Comparison of ENCODE assay signal across 8 cellular contexts in genomic region chr11:122748968-122749687, GRCh38.
DNase-seq lines count a peak whose midpoint lies in the region; ATAC-seq and TF ChIP-seq lines count a peak whose summit lies in the region.

No MANE protein-coding gene starts in this region.

- TF ChIP-seq CTCF in foreskin keratinocyte (conservative IDR thresholded peaks at IDR 0.05), result no peak

- H3K36me3 Mint-ChIP-seq in activated CD4-positive, alpha-beta memory T cell treated with anti-CD3 and anti-CD28 coated beads for 36 hours, result no peaks in the 10 kb centered on the region

- H3K9me3 Mint-ChIP-seq in activated CD4-positive, alpha-beta memory T cell treated with anti-CD3 and anti-CD28 coated beads for 36 hours, result no peaks in the 10 kb centered on the region

- H3K79me1 ChIP-seq in mesendoderm (ENCODE audit: low read length), result peaks cover 2% of the 10 kb centered on the region

- H3K56ac ChIP-seq in mesendoderm (ENCODE audit: low read length), result no peak overlapping the region

- H3K4ac ChIP-seq in mesendoderm (ENCODE audit: low read depth, low read length), result no peak overlapping the region

- no peak overlapping the region for H3K23ac ChIP-seq in mesendoderm (ENCODE audit: low read length)

- H3K36me3 ChIP-seq in KOPT-K1 (ENCODE audit: insufficient read depth, low read length) (peaks cover 19% of the 10 kb centered on the region; the same call in 1 of the 2 replicates), mesendoderm (ENCODE audit: control insufficient read depth, insufficient read depth, low read length) (no peaks in the 10 kb centered on the region)

- peak; percentile 87 for DNase-seq in GF-D8 (lab: John Stamatoyannopoulos, UW)
- DNase-seq in activated CD4-positive, alpha-beta memory T cell treated with anti-CD3 and anti-CD28 coated beads for 36 hours, result peak; percentile 83
- DNase-seq in foreskin keratinocyte, result peak; percentile 83 to 92
- peak; percentile 73 for DNase-seq in stimulated activated CD4-positive, alpha-beta T cell treated with anti-CD3 and anti-CD28 coated beads, Interleukin-15, amount 100 ng/mL, for 24 hours
- DNase-seq in mesendoderm, result no peak
- DNase-seq in NCI-H2107 (lab: John Stamatoyannopoulos, UW), result no peak

- no peak overlapping the region for H4K8ac ChIP-seq in mesendoderm (ENCODE audit: low read depth, low read length)

- peaks cover 33% of the 10 kb centered on the region for H3K4me1 Mint-ChIP-seq in activated CD4-positive, alpha-beta memory T cell treated with anti-CD3 and anti-CD28 coated beads for 36 hours (ENCODE audit: low read depth)

- no CpG with 5 or more reads among the region's 6 CpGs for WGBS in mesendoderm (ENCODE audit: extremely low coverage, insufficient coverage, low lambda C conversion rate)

- no peak overlapping the region for H3K4me3 Mint-ChIP-seq in activated CD4-positive, alpha-beta memory T cell treated with anti-CD3 and anti-CD28 coated beads for 36 hours

- no peak overlapping the region for H2BK15ac ChIP-seq in mesendoderm (replicated peaks; ENCODE audit: low read depth)

- H3K4me1 ChIP-seq in foreskin keratinocyte (peaks cover 10% of the 10 kb centered on the region), mesendoderm (ENCODE audit: control insufficient read depth, low read depth, low read length) (no peaks in the 10 kb centered on the region)

- no peak overlapping the region for H2AK5ac ChIP-seq in mesendoderm (ENCODE audit: low read length)

- H2BK5ac ChIP-seq in mesendoderm (ENCODE audit: low read length), result no peak overlapping the region

- H3K27me3 ChIP-seq in foreskin keratinocyte, result no peaks in the 10 kb centered on the region
- no peaks in the 10 kb centered on the region for H3K27me3 ChIP-seq in mesendoderm (ENCODE audit: insufficient read depth, low read length, poor library complexity)

- no peak overlapping the region for H3K27ac Mint-ChIP-seq in activated CD4-positive, alpha-beta memory T cell treated with anti-CD3 and anti-CD28 coated beads for 36 hours

- no peaks in the 10 kb centered on the region for H3K27me3 Mint-ChIP-seq in activated CD4-positive, alpha-beta memory T cell treated with anti-CD3 and anti-CD28 coated beads for 36 hours

- ATAC-seq in GM21717 (IDR thresholded peaks at IDR 0.05; ENCODE audit: unreplicated experiment) (peak; percentile 86), foreskin keratinocyte (peak; percentile 98)

- H3K79me2 ChIP-seq in mesendoderm (ENCODE audit: control insufficient read depth, insufficient read depth, low read length), result no peaks in the 10 kb centered on the region

- H2BK120ac ChIP-seq in mesendoderm (ENCODE audit: low read depth, low read length), result no peak overlapping the region

- peak overlapping the region; percentile 99 for H3K27ac ChIP-seq in KOPT-K1 (ENCODE audit: low read depth, low read length, poor library complexity, severe bottlenecking)
- H3K27ac ChIP-seq in foreskin keratinocyte, result no peak overlapping the region
- H3K27ac ChIP-seq in mesendoderm (ENCODE audit: low read depth, low read length), result no peak overlapping the region

- H3K9ac ChIP-seq in mesendoderm (ENCODE audit: low read length), result no peak overlapping the region

- no peak overlapping the region for H3K4me3 ChIP-seq in mesendoderm (ENCODE audit: low read length)

- POLR2A ChIA-PET in activated CD4-positive, alpha-beta memory T cell treated with anti-CD3 and anti-CD28 coated beads for 36 hours (lab: Charles Lee), result interaction anchor here (0.7 to 1.3 kb wide), 4 partner anchors 22 to 103 kb away, joined by 3 to 5 read pairs (median 4); no protein-coding TSS in a partner anchor

- H3K9me3 ChIP-seq in KOPT-K1 (ENCODE audit: insufficient read depth, low read length, poor library complexity, severe bottlenecking), result no peaks in the 10 kb centered on the region

- intact Hi-C loops in activated CD4-positive, alpha-beta memory T cell treated with anti-CD3 and anti-CD28 coated beads for 36 hours (cut with micrococcal nuclease), result loop anchor here (1.0 to 5.0 kb wide), 3 partner anchors 94 to 703 kb away; partner anchors contain the start of genes HSPA8 and UBASH3B

- CTCF ChIA-PET in activated CD4-positive, alpha-beta memory T cell treated with anti-CD3 and anti-CD28 coated beads for 36 hours (lab: Charles Lee), result interaction anchor here (0.7 to 14.3 kb wide), 7 partner anchors 31 to 169 kb away, joined by 3 to 136 read pairs (median 5); partner anchors contain the start of gene UBASH3B

- no peak overlapping the region for H3K18ac ChIP-seq in mesendoderm (ENCODE audit: low read length)

- H3K4me2 ChIP-seq in mesendoderm (ENCODE audit: low read length), result no peak overlapping the region

- H4K5ac ChIP-seq in mesendoderm (ENCODE audit: low read length), result no peak overlapping the region

Comparison
In these comparisons a context has a peak if more than half of its experiments do, and no peak if none do; other contexts are left out.
1. DNase-seq: peak in GF-D8 (single experiment), activated CD4-positive, alpha-beta memory T cell treated with anti-CD3 and anti-CD28 coated beads for 36 hours (single experiment), foreskin keratinocyte (2 of 2) and stimulated activated CD4-positive, alpha-beta T cell treated with anti-CD3 and anti-CD28 coated beads, Interleukin-15, amount 100 ng/mL, for 24 hours (single experiment); none in mesendoderm (single experiment) and NCI-H2107 (single experiment).